ENCODE assay signal across 8 cellular contexts in genomic region chrX:103585421-103586313, GRCh38. TPM values are rescaled to one million over a fixed set of nuclear protein-coding genes. Genes with fewer than 3 reads are reported as not detected.
DNase-seq lines count a peak whose midpoint lies in the region; ATAC-seq lines count a peak whose summit lies in the region.

Gene TCEAL4, plus strand, starts transcription at chrX:103585515. Its CDS starts 1,161 bp downstream, at chrX:103586676.

- H3K4me1 ChIP-seq in GM23248 (ENCODE audit: insufficient read depth) = 0 out of 2 replicates have a peak, but pooled peaks cover 2% of the 10 kb centered on the region

- H3K36me3 Mint-ChIP-seq in dendritic cell treated with granulocyte-macrophage colony-stimulating factor and Interleukin-4, amounts not matched to agents 40 ng/mL and 50 ng/mL, for 4 days (ENCODE audit: low read depth) = peaks cover 14% of the 10 kb centered on the region

- no peaks in the 10 kb centered on the region for H3F3A ChIP-seq in GM23248 (ENCODE audit: insufficient read depth)

- H3K36me3 ChIP-seq in GM23248 (ENCODE audit: low read depth) (no peaks in the 10 kb centered on the region), MG63 (peaks cover 11% of the 10 kb centered on the region)

- DNase-seq in GM03348 (ENCODE audit: low spot score) (peak; percentile 68), GM23248 (peak; percentile 64), MG63 (peak; percentile 63), UCSD-AML1 (lab: John Stamatoyannopoulos, UW; ENCODE audit: unreplicated experiment) (peak; percentile 38), left lobe of liver (ENCODE audit: low spot score) (peak; percentile 78), amniotic stem cell (lab: John Stamatoyannopoulos, UW) (no peak)
- DNase-seq in stimulated activated CD4-positive, alpha-beta T cell treated with anti-CD3 and anti-CD28 coated beads, Interleukin-1b, Interleukin-23, amount 100 ng/mL, for 48 hours = peak; percentile 33

- peak within 1 kb of the TSS; percentile 86 for H2AFZ ChIP-seq in GM23248

- in situ Hi-C loops in GM23248 (cut with MboI) = no loop called here

- peak within 1 kb of the TSS; percentile 83 for H3K4me2 ChIP-seq in GM23248 (ENCODE audit: unreplicated experiment)

- H3K27me3 Mint-ChIP-seq in dendritic cell treated with granulocyte-macrophage colony-stimulating factor and Interleukin-4, amounts not matched to agents 40 ng/mL and 50 ng/mL, for 4 days = peaks cover 8% of the 10 kb centered on the region

- ATAC-seq in left lobe of liver = peak; percentile 98

- H3K4me1 Mint-ChIP-seq in dendritic cell treated with granulocyte-macrophage colony-stimulating factor and Interleukin-4, amounts not matched to agents 40 ng/mL and 50 ng/mL, for 4 days (ENCODE audit: low read depth) = peaks cover 15% of the 10 kb centered on the region

- H3K4me3 ChIP-seq in GM23248 (peak within 1 kb of the TSS; percentile 80), MG63 (peak within 1 kb of the TSS; percentile 64)

- H3K27me3 ChIP-seq in GM23248 (replicated peaks; ENCODE audit: insufficient read depth) (no peaks in the 10 kb centered on the region), MG63 (no peaks in the 10 kb centered on the region)

- no peaks in the 10 kb centered on the region for H4K20me1 ChIP-seq in GM23248 (ENCODE audit: insufficient read depth)

- H3K4me3 Mint-ChIP-seq in dendritic cell treated with granulocyte-macrophage colony-stimulating factor and Interleukin-4, amounts not matched to agents 40 ng/mL and 50 ng/mL, for 4 days = peak within 1 kb of the TSS; percentile 85

- H3K9me2 ChIP-seq in GM23248 (ENCODE audit: insufficient read depth) = no peaks in the 10 kb centered on the region

- H3K9ac ChIP-seq in GM23248 = peak within 1 kb of the TSS; percentile 88

- peaks cover 19% of the 10 kb centered on the region for H3K79me2 ChIP-seq in GM23248 (ENCODE audit: insufficient read depth)

- peak within 1 kb of the TSS; percentile 54 for H3K27ac ChIP-seq in GM23248

- H3K27ac Mint-ChIP-seq in dendritic cell treated with granulocyte-macrophage colony-stimulating factor and Interleukin-4, amounts not matched to agents 40 ng/mL and 50 ng/mL, for 4 days = peak within 1 kb of the TSS; percentile 87

- WGBS in GM23248 (ENCODE audit: low coverage in 1 of 2, low lambda C conversion rate in 2 of 2, missing lambda C conversion rate in 2 of 2), 2 experiments = 1 to 2% methylated on average over 24 to 52 of the region's 56 CpGs

- H3K9me3 ChIP-seq in GM23248 (ENCODE audit: low read depth) (no peaks in the 10 kb centered on the region), MG63 (no peaks in the 10 kb centered on the region)

- intact Hi-C loops in dendritic cell treated with granulocyte-macrophage colony-stimulating factor and Interleukin-4, amounts not matched to agents 40 ng/mL and 50 ng/mL, for 4 days (cut with micrococcal nuclease) = no loop called here

- no peaks in the 10 kb centered on the region for H3K9me3 Mint-ChIP-seq in dendritic cell treated with granulocyte-macrophage colony-stimulating factor and Interleukin-4, amounts not matched to agents 40 ng/mL and 50 ng/mL, for 4 days

RNA-seq across cellular contexts. Expression of gene TCEAL4, which starts in this region (rescaled TPM):
- 41.1 and 44.5 TPM in 2 replicates for total RNA-seq in GM23248 (2014; rRNA removed; shearing (Covaris generic))
- 108 and 112 TPM in 2 replicates for polyA plus RNA-seq in GM23248 (2016; fragmentation: Nextera tagmentation; extraction: Ambion mirVana)
- 12.9 and 22.8 TPM in 2 replicates for total RNA-seq in MG63 (2014; rRNA removed; shearing (Covaris generic); ENCODE audit: low replicate concordance)
- 29.3 TPM for total RNA-seq in left lobe of liver
